In the genomic region with DNA sequence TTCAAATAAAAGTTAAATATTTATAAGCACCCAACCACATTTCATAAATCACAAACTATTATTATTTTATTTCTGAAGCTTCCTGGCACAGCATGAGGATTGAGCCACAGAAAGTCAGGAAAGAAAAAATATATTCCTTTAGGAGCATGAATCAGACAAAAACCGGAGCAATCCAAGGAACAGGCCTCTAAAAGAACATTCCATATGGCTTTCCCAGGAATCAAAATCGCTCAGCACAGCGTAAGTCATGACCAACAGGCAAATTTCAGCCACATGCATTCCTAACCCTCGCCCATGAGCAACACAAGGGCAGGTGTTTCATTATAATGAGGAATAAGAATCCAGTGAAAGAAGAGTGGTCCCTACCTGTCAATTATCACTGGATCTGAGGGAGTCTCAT, we compare ENCODE assay signal across 22 cellular contexts. TPM values are rescaled to one million over a fixed set of nuclear protein-coding genes. Genes with fewer than 3 reads are reported as not detected.
DNase-seq lines count a peak whose midpoint lies in the region; TF ChIP-seq lines count a peak whose summit lies in the region.
"Had no signal": no experiment of that assay in that cellular context is flagged by ENCODE, and none has a peak within 500 bp of the region (broad histone marks: within the 10 kb centered on the region; RNA-seq: fewer than 3 reads in every experiment).

No MANE protein-coding gene starts in this region.

- H3K9ac ChIP-seq in BLaER1 (no peak overlapping the region), skeletal muscle tissue (ENCODE audit: low read depth in 1 of 3, low read length in 3 of 3) (no peak overlapping the region)

- peak overlapping the region; percentile 37; the same call in 1 of the 2 replicates for H3K4me2 ChIP-seq in BLaER1

- peaks cover 4% of the 10 kb centered on the region for H3K36me3 Mint-ChIP-seq in glutamatergic neuron (ENCODE audit: unreplicated experiment)
- H3K36me3 Mint-ChIP-seq: activated naive CD4-positive, alpha-beta T cell treated with anti-CD3 and anti-CD28 coated beads, Interleukin-2, amount 50 U/mL, for 72 hours had no signal

- H3K4me1 ChIP-seq in BLaER1, result peaks cover 98% of the 10 kb centered on the region
- H3K4me1 ChIP-seq in skeletal muscle tissue (ENCODE audit: control insufficient read depth in 3 of 3, insufficient read depth in 3 of 3, low read length in 3 of 3), result peaks cover 2 to 13% (median 3%) of the 10 kb centered on the region in 3 donors
- H3K4me1 ChIP-seq: lower lobe of right lung, upper lobe of right lung had no signal

- H4K20me1 ChIP-seq in BLaER1, result peaks cover 100% of the 10 kb centered on the region

- no peaks in the 10 kb centered on the region for H3K27me3 Mint-ChIP-seq in glutamatergic neuron (ENCODE audit: unreplicated experiment)

- H3K27ac Mint-ChIP-seq in glutamatergic neuron (ENCODE audit: unreplicated experiment), result peak overlapping the region; percentile 72
- H3K27ac Mint-ChIP-seq: activated CD4-positive, alpha-beta T cell treated with anti-CD3 and anti-CD28 coated beads, Interleukin-2, amount 10 ng/mL, durations not matched to agents 7 days and 5 days; activated naive CD4-positive, alpha-beta T cell treated with anti-CD3 and anti-CD28 coated beads, Interleukin-2, amount 50 U/mL, for 72 hours; activated T-helper 1 cell treated with anti-CD3 and anti-CD28 coated beads, Interleukin-12 subunit alpha, Interleukin-12 subunit beta, Interleukin-2, Interleukin-4 antibody, amounts not matched to agents 30 ng/mL and 10 ng/mL and 1 ng/mL, durations not matched to agents 14 hours and 24 hours and 36 hours; stimulated activated naive CD8-positive, alpha-beta T cell treated with anti-CD3 and anti-CD28 coated beads, Interleukin-15, Interleukin-2, amounts not matched to agents 100 ng/mL and 50 ng/mL, for 24 hours had no signal

- POLR2A ChIA-PET in GM10248 (lab: Yijun Ruan, JAX), result no interaction called here

- CTCF ChIA-PET in GM10248 (lab: Yijun Ruan, JAX), result interaction anchor here (1.4 to 1.8 kb wide), 3 partner anchors 9 to 22 kb away, joined by 3 read pairs; no protein-coding TSS in a partner anchor

- peaks cover 8% of the 10 kb centered on the region for H3K9me3 Mint-ChIP-seq in glutamatergic neuron (ENCODE audit: unreplicated experiment)
- H3K9me3 Mint-ChIP-seq: activated CD4-positive, alpha-beta T cell treated with anti-CD3 and anti-CD28 coated beads, Interleukin-2, amount 10 ng/mL, durations not matched to agents 7 days and 5 days; activated naive CD4-positive, alpha-beta T cell treated with anti-CD3 and anti-CD28 coated beads, Interleukin-2, amount 50 U/mL, for 72 hours; activated T-helper 1 cell treated with anti-CD3 and anti-CD28 coated beads, Interleukin-12 subunit alpha, Interleukin-12 subunit beta, Interleukin-2, Interleukin-4 antibody, amounts not matched to agents 30 ng/mL and 10 ng/mL and 1 ng/mL, durations not matched to agents 14 hours and 24 hours and 36 hours; stimulated activated naive CD8-positive, alpha-beta T cell treated with anti-CD3 and anti-CD28 coated beads, Interleukin-15, Interleukin-2, amounts not matched to agents 100 ng/mL and 50 ng/mL, for 24 hours had no signal

- no peaks in the 10 kb centered on the region for H3K9me3 ChIP-seq in BLaER1
- H3K9me3 ChIP-seq in skeletal muscle tissue (ENCODE audit: control insufficient read depth in 3 of 3, low read length in 3 of 3), result no peaks in the 10 kb centered on the region
- H3K9me3 ChIP-seq: lower lobe of right lung, upper lobe of right lung had no signal

- no peak for TF ChIP-seq CTCF in glutamatergic neuron (IDR thresholded peaks at IDR 0.05; ENCODE audit: partially characterized antibody, unreplicated experiment)
- TF ChIP-seq CTCF in GM10248 (IDR thresholded peaks at IDR 0.05; ENCODE audit: control extremely low read depth, extremely low read depth, low read depth, missing control alignments), result no peak

- H3K4me3 ChIP-seq in BLaER1 (no peak overlapping the region), skeletal muscle tissue (ENCODE audit: low read length in 3 of 3) (no peak overlapping the region)
- H3K4me3 ChIP-seq: lower lobe of right lung, upper lobe of right lung had no signal

- H3K27me3 ChIP-seq in BLaER1 (no peaks in the 10 kb centered on the region), skeletal muscle tissue (ENCODE audit: control insufficient read depth in 3 of 3, insufficient read depth in 3 of 3, low read length in 3 of 3) (no peaks in the 10 kb centered on the region)

- H3K27ac ChIP-seq in BLaER1 (no peak overlapping the region), skeletal muscle tissue (ENCODE audit: low read depth, low read length) (peak overlapping the region; percentile 21)
- H3K27ac ChIP-seq: lower lobe of right lung, upper lobe of right lung had no signal

- peak; percentile 21 to 57 for DNase-seq in NCI-H526 (lab: John Stamatoyannopoulos, UW)
- DNase-seq in glutamatergic neuron, result no peak
- DNase-seq in stimulated activated CD4-positive, alpha-beta T cell treated with anti-CD3 and anti-CD28 coated beads, Interleukin-4, amount 100 ng/mL, for 4 hours, result no peak
- no peak for DNase-seq in COLO829 (ENCODE audit: low spot score)
- no peak for DNase-seq in GM10248 (ENCODE audit: extremely low spot score)
- DNase-seq in UCSD-AML1 (lab: John Stamatoyannopoulos, UW; ENCODE audit: unreplicated experiment), result no peak
- DNase-seq: ACHN; activated CD4-positive, alpha-beta T cell treated with anti-CD3 and anti-CD28 coated beads, Interleukin-2, amount 10 ng/mL, durations not matched to agents 7 days and 5 days; DMS 273 treated with DMSO at 0.1 percent for 48 hours; HCEC 1CT; KG1; lower lobe of right lung; MV-4-11; stimulated activated CD4-positive, alpha-beta T cell treated with anti-CD3 and anti-CD28 coated beads, Interleukin-4, amount 100 ng/mL, for 24 hours; T-helper 2 cell; upper lobe of right lung had no signal

- no peak overlapping the region for H3K4me3 Mint-ChIP-seq in glutamatergic neuron (ENCODE audit: unreplicated experiment)
- H3K4me3 Mint-ChIP-seq: activated CD4-positive, alpha-beta T cell treated with anti-CD3 and anti-CD28 coated beads, Interleukin-2, amount 10 ng/mL, durations not matched to agents 7 days and 5 days; activated T-helper 1 cell treated with anti-CD3 and anti-CD28 coated beads, Interleukin-12 subunit alpha, Interleukin-12 subunit beta, Interleukin-2, Interleukin-4 antibody, amounts not matched to agents 30 ng/mL and 10 ng/mL and 1 ng/mL, durations not matched to agents 14 hours and 24 hours and 36 hours; stimulated activated naive CD8-positive, alpha-beta T cell treated with anti-CD3 and anti-CD28 coated beads, Interleukin-15, Interleukin-2, amounts not matched to agents 100 ng/mL and 50 ng/mL, for 24 hours had no signal

- H3K36me3 ChIP-seq in BLaER1 (peaks cover 99% of the 10 kb centered on the region), skeletal muscle tissue (ENCODE audit: control insufficient read depth in 3 of 3, insufficient read depth in 3 of 3, low read length in 3 of 3) (no peaks in the 10 kb centered on the region)
- H3K36me3 ChIP-seq: lower lobe of right lung, upper lobe of right lung had no signal

- H3K4me1 Mint-ChIP-seq in glutamatergic neuron (ENCODE audit: low read depth, unreplicated experiment), result peaks cover 59% of the 10 kb centered on the region

RNA-seq across cellular contexts. Expression of a gene that starts 26.7 kb away (rescaled TPM):
- total RNA-seq in glutamatergic neuron (ENCODE audit: unreplicated experiment) (412 TPM), skeletal muscle tissue (18.8 TPM)
- total RNA-seq: activated T-helper 1 cell treated with anti-CD3 and anti-CD28 coated beads, Interleukin-12 subunit alpha, Interleukin-12 subunit beta, Interleukin-2, Interleukin-4 antibody, amounts not matched to agents 30 ng/mL and 10 ng/mL and 1 ng/mL, durations not matched to agents 14 hours and 24 hours and 36 hours; epithelial cell of proximal tubule had no signal

Comparison
In these comparisons a context has a peak if more than half of its experiments do, and no peak if none do; other contexts are left out.
1. DNase-seq: peak in NCI-H526 (2 of 2); none in glutamatergic neuron (single experiment), stimulated activated CD4-positive, alpha-beta T cell treated with anti-CD3 and anti-CD28 coated beads, Interleukin-4, amount 100 ng/mL, for 4 hours (0 of 2), COLO829 (single experiment), GM10248 (single experiment) and UCSD-AML1 (single experiment).
2. RNA of a gene that starts 26.7 kb away (total RNA-seq): 412 TPM in glutamatergic neuron (single experiment); 18.8 TPM in skeletal muscle tissue (single experiment); every median in the first group is over 10 times any median in the second.